ENCODE assay signal across 8 cellular contexts in genomic region chr12:6765634-6766581, GRCh38. TPM values are rescaled to one million over a fixed set of nuclear protein-coding genes. Genes with fewer than 3 reads are reported as not detected.
DNase-seq lines count a peak whose midpoint lies in the region; ATAC-seq and TF ChIP-seq lines count a peak whose summit lies in the region.

A gene with protein sequence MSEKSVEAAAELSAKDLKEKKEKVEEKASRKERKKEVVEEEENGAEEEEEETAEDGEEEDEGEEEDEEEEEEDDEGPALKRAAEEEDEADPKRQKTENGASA (plus strand): TSS chr12:6766363. CDS start chr12:6766706, 343 bp downstream.

- peak within 1 kb of the TSS; percentile 100 for H3K4me3 ChIP-seq in neural progenitor cell

- peak within 1 kb of the TSS; percentile 90 for H3K9ac ChIP-seq in neural progenitor cell

- H3K27ac Mint-ChIP-seq in activated naive CD4-positive, alpha-beta T cell treated with anti-CD3 and anti-CD28 coated beads, Interleukin-2, amount 10 ng/mL, durations not matched to agents 7 days and 5 days: no peak within 1 kb of the TSS
- H3K27ac Mint-ChIP-seq in neural progenitor cell: peak within 1 kb of the TSS; percentile 87

- H3K27ac ChIP-seq in 22Rv1: peak within 1 kb of the TSS; percentile 99
- H3K27ac ChIP-seq in neural progenitor cell: peak within 1 kb of the TSS; percentile 99

- no peaks in the 10 kb centered on the region for H3K9me3 ChIP-seq in neural progenitor cell (ENCODE audit: low read depth)

- TF ChIP-seq CTCF in 22Rv1 (IDR thresholded peaks at IDR 0.05) (no peak), neural progenitor cell (IDR thresholded peaks at IDR 0.05) (no peak)

- peak; percentile 75 for DNase-seq in GM04504 (ENCODE audit: low read depth)
- DNase-seq in NCI-H2227 (lab: John Stamatoyannopoulos, UW; ENCODE audit: unreplicated experiment): peak; percentile 89
- peak; percentile 54 for DNase-seq in activated naive CD4-positive, alpha-beta T cell treated with anti-CD3 and anti-CD28 coated beads, Interleukin-2, amount 10 ng/mL, durations not matched to agents 7 days and 5 days
- peak; percentile 66 for DNase-seq in foreskin melanocyte
- peak; percentile 94 for DNase-seq in neural progenitor cell (ENCODE audit: low spot score)
- no peak for DNase-seq in T-helper 9 cell

- H2AFZ ChIP-seq in neural progenitor cell (replicated peaks): no peak within 1 kb of the TSS

- H3K4me1 ChIP-seq in neural progenitor cell: peaks cover 40% of the 10 kb centered on the region

- H3F3A ChIP-seq in neural progenitor cell (ENCODE audit: low read depth): peaks cover 74% of the 10 kb centered on the region

- H3K27me3 Mint-ChIP-seq in activated naive CD4-positive, alpha-beta T cell treated with anti-CD3 and anti-CD28 coated beads, Interleukin-2, amount 10 ng/mL, durations not matched to agents 7 days and 5 days: peaks cover 95% of the 10 kb centered on the region
- H3K27me3 Mint-ChIP-seq in neural progenitor cell (ENCODE audit: insufficient read depth, low read depth): peaks cover 20% of the 10 kb centered on the region

- H3K4me1 Mint-ChIP-seq in activated naive CD4-positive, alpha-beta T cell treated with anti-CD3 and anti-CD28 coated beads, Interleukin-2, amount 10 ng/mL, durations not matched to agents 7 days and 5 days: peaks cover 40% of the 10 kb centered on the region
- peaks cover 64% of the 10 kb centered on the region for H3K4me1 Mint-ChIP-seq in neural progenitor cell

- H4K20me1 ChIP-seq in neural progenitor cell (ENCODE audit: low read depth): peaks cover 40% of the 10 kb centered on the region

- no peaks in the 10 kb centered on the region for H3K36me3 ChIP-seq in neural progenitor cell

- H3K79me2 ChIP-seq in neural progenitor cell (ENCODE audit: low read depth): peaks cover 70% of the 10 kb centered on the region

- H3K4me3 Mint-ChIP-seq in activated naive CD4-positive, alpha-beta T cell treated with anti-CD3 and anti-CD28 coated beads, Interleukin-2, amount 10 ng/mL, durations not matched to agents 7 days and 5 days: peak within 1 kb of the TSS; percentile 85
- peak within 1 kb of the TSS; percentile 99 for H3K4me3 Mint-ChIP-seq in neural progenitor cell

- no peaks in the 10 kb centered on the region for H3K27me3 ChIP-seq in neural progenitor cell

- CTCF ChIA-PET in activated naive CD4-positive, alpha-beta T cell treated with anti-CD3 and anti-CD28 coated beads, Interleukin-2, amount 10 ng/mL, durations not matched to agents 7 days and 5 days (lab: Charles Lee): interaction anchor here (0.7 to 5.8 kb wide), 16 partner anchors 8 to 339 kb away, joined by 3 to 63 read pairs (median 4); partner anchors contain the start of genes CD4, MLF2 and USP5

- peak within 1 kb of the TSS; percentile 89 for H3K4me2 ChIP-seq in neural progenitor cell

- peaks cover 4% of the 10 kb centered on the region for H3K36me3 Mint-ChIP-seq in activated naive CD4-positive, alpha-beta T cell treated with anti-CD3 and anti-CD28 coated beads, Interleukin-2, amount 10 ng/mL, durations not matched to agents 7 days and 5 days
- peaks cover 14% of the 10 kb centered on the region for H3K36me3 Mint-ChIP-seq in neural progenitor cell

- no peaks in the 10 kb centered on the region for H3K9me3 Mint-ChIP-seq in activated naive CD4-positive, alpha-beta T cell treated with anti-CD3 and anti-CD28 coated beads, Interleukin-2, amount 10 ng/mL, durations not matched to agents 7 days and 5 days
- no peaks in the 10 kb centered on the region for H3K9me3 Mint-ChIP-seq in neural progenitor cell

- ATAC-seq in HG02973 (IDR thresholded peaks at IDR 0.05; ENCODE audit: unreplicated experiment): peak; percentile 4

RNA-seq across cellular contexts. Expression of the gene that starts here (rescaled TPM):
- 134 and 608 TPM in 2 replicates for total RNA-seq in neural progenitor cell (ENCODE audit: low replicate concordance)
